In the genomic region with DNA sequence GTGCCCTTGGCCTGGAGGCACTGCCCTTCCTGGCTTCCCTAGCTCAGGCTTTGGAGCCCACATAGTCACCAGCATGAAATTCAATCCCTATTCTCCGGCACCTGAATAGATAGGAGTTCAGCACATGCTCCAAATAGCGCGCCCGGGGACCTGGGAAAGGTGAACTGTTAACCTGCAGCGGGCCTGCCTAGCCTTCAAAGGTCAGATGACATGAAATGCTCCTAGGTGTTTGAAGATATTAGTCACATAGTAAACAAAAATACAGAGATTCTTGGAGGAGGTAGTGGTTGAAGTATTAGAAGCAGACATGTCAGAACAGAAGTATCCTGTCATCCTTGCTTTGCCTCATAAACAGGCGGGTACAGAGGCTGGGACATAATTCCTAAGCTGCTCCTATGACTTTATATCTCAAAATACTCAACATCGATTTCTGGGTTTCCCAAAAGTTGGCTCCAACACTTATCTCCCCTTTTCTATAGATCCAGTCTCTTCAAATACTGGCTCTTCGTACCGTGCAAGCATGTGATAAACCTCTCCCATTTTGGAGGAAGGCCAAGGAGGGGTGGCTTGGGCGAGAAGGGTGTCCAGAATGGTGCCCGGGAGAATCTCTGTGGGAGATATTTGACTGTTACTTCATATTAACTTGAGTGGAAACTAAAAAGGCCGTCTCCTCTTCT, we compare ENCODE assay signal across 23 cellular contexts.
DNase-seq lines count a peak whose midpoint lies in the region; ATAC-seq and TF ChIP-seq lines count a peak whose summit lies in the region.
"Had no signal": no experiment of that assay in that cellular context is flagged by ENCODE, and none has a peak within 500 bp of the region (broad histone marks: within the 10 kb centered on the region; RNA-seq: fewer than 3 reads in every experiment).

No MANE protein-coding gene starts in this region.

- no peaks in the 10 kb centered on the region for H3K36me3 Mint-ChIP-seq in Calu3 (ENCODE audit: insufficient read depth, unreplicated experiment)
- H3K36me3 Mint-ChIP-seq: WTC11 had no signal

- no peak overlapping the region for H3K27ac Mint-ChIP-seq in Calu3 (ENCODE audit: unreplicated experiment)
- H3K27ac Mint-ChIP-seq: progenitor cell of endocrine pancreas, WTC11 had no signal

- TF ChIP-seq CTCF in Calu3 (IDR thresholded peaks at IDR 0.05; ENCODE audit: unreplicated experiment) (no peak), choroid plexus epithelial cell (conservative IDR thresholded peaks at IDR 0.05; ENCODE audit: low read depth, low read length) (no peak), osteoblast (IDR thresholded peaks at IDR 0.05; ENCODE audit: extremely low read depth, low read depth, low read length) (no peak), adrenal gland (IDR thresholded peaks at IDR 0.05) (no peak)

- WGBS in adrenal gland, 4 donors: 83 to 90% (median 88%) methylated on average over 11 to 12 of the region's 12 CpGs

- intact Hi-C loops in Calu3 (cut with micrococcal nuclease; ENCODE audit: unreplicated experiment) (no loop called here), adrenal gland (cut with DNase I) (no loop called here)

- H3K4me3 ChIP-seq in choroid plexus epithelial cell (ENCODE audit: low read depth, low read length) (no peak overlapping the region), osteoblast (ENCODE audit: insufficient read depth, low read length) (no peak overlapping the region), adrenal gland (no peak overlapping the region)
- H3K4me3 ChIP-seq: body of pancreas, coronary artery, mucosa of descending colon, vagina had no signal

- no peaks in the 10 kb centered on the region for H4K20me1 ChIP-seq in osteoblast (ENCODE audit: insufficient read depth, low read length)

- H3K27ac ChIP-seq in osteoblast (ENCODE audit: low read depth, low read length): no peak overlapping the region
- H3K27ac ChIP-seq in adrenal gland: no peak overlapping the region
- H3K27ac ChIP-seq: body of pancreas, coronary artery, vagina had no signal

- H3K36me3 ChIP-seq in osteoblast (ENCODE audit: insufficient read depth, low read length) (no peaks in the 10 kb centered on the region), adrenal gland (replicated peaks in 1 of 2) (no peaks in the 10 kb centered on the region)
- H3K36me3 ChIP-seq: vagina had no signal

- H3K9me3 ChIP-seq in osteoblast (ENCODE audit: low read depth, low read length): no peaks in the 10 kb centered on the region
- H3K9me3 ChIP-seq in adrenal gland (replicated peaks in 1 of 3): no peaks in the 10 kb centered on the region
- H3K9me3 ChIP-seq: body of pancreas, mucosa of descending colon, vagina had no signal

- peaks cover 25% of the 10 kb centered on the region for H3K4me1 Mint-ChIP-seq in Calu3 (ENCODE audit: low read depth, unreplicated experiment)

- no peak overlapping the region for H3K4me3 Mint-ChIP-seq in Calu3 (ENCODE audit: low read depth, unreplicated experiment)
- H3K4me3 Mint-ChIP-seq: WTC11 had no signal

- H3K79me2 ChIP-seq in osteoblast (ENCODE audit: insufficient read depth, low read length): no peaks in the 10 kb centered on the region

- no peaks in the 10 kb centered on the region for H3K9me3 Mint-ChIP-seq in Calu3 (ENCODE audit: low read depth, unreplicated experiment)

- CTCF ChIA-PET in Calu3 (lab: Charles Lee): no interaction called here

- no TSS peak for BruUV-seq in Calu3 (replicated peaks; lab: Mats Ljungman, UMichigan)

- peak overlapping the region; percentile 31 for H2AFZ ChIP-seq in osteoblast (ENCODE audit: low read length)

- DNase-seq in Calu3 (peak; percentile 17), M059J (ENCODE audit: low read depth) (peak; percentile 10), choroid plexus epithelial cell (ENCODE audit: low read depth) (peak; percentile 32), osteoblast (ENCODE audit: insufficient read length, low spot score, missing footprints) (no peak), NCI-H2227 treated with DMSO at 0.1 percent for 48 hours (lab: John Stamatoyannopoulos, UW) (no peak), adrenal gland (no peak)
- no peak for DNase-seq in stimulated activated naive CD8-positive, alpha-beta T cell treated with anti-CD3 and anti-CD28 coated beads, Interleukin-15, Interleukin-2, amounts not matched to agents 100 U/mL and 50 U/mL, for 24 hours
- DNase-seq: activated CD4-positive, alpha-beta T cell treated with anti-CD3 and anti-CD28 coated beads, Interleukin-2, amount 50 U/mL, for 48 hours; activated effector memory CD4-positive, alpha-beta T cell treated with Interleukin-2 at 50 U/mL for 16 hours; body of pancreas; DMS79 treated with DMSO at 0.1 percent for 48 hours; head of caudate nucleus; mucosa of descending colon; NCI-H1048; NCI-H1930; NCI-H510A treated with DMSO at 0.1 percent for 48 hours; stimulated activated CD4-positive, alpha-beta T cell treated with anti-CD3 and anti-CD28 coated beads, Interleukin-1b, Interleukin-23, amount 100 ng/mL, for 48 hours; T-helper 9 cell had no signal

- H3K4me1 ChIP-seq in osteoblast (ENCODE audit: insufficient read depth, low read length) (peaks cover 20% of the 10 kb centered on the region), adrenal gland (replicated peaks in 1 of 2) (no peaks in the 10 kb centered on the region)
- H3K4me1 ChIP-seq: body of pancreas had no signal

- TF ChIP-seq POLR2A in adrenal gland (IDR thresholded peaks at IDR 0.05): no peak

- ATAC-seq in activated CD4-positive, CD25-positive, alpha-beta regulatory T cell treated with anti-CD3 and anti-CD28 coated beads, Interleukin-2, amount 50 U/mL, for 24 hours: no peak
- no peak for ATAC-seq in stimulated activated naive CD8-positive, alpha-beta T cell treated with anti-CD3 and anti-CD28 coated beads, Interleukin-15, Interleukin-2, amounts not matched to agents 100 U/mL and 50 U/mL, for 24 hours
- ATAC-seq: body of pancreas, mucosa of descending colon, WTC11 had no signal

- no peak overlapping the region for H3K4me2 ChIP-seq in osteoblast (ENCODE audit: insufficient read depth, low read length)

- no peaks in the 10 kb centered on the region for H3K27me3 ChIP-seq in osteoblast (ENCODE audit: insufficient read depth, low read length)
- no peaks in the 10 kb centered on the region for H3K27me3 ChIP-seq in adrenal gland
- H3K27me3 ChIP-seq: body of pancreas, vagina had no signal

- no peaks in the 10 kb centered on the region for H3K27me3 Mint-ChIP-seq in Calu3 (ENCODE audit: unreplicated experiment)

Comparison
In these comparisons a context has a peak if more than half of its experiments do, and no peak if none do; other contexts are left out.
1. DNase-seq: peak in Calu3 (single experiment), M059J (single experiment) and choroid plexus epithelial cell (single experiment); none in osteoblast (single experiment), NCI-H2227 treated with DMSO at 0.1 percent for 48 hours (single experiment), stimulated activated naive CD8-positive, alpha-beta T cell treated with anti-CD3 and anti-CD28 coated beads, Interleukin-15, Interleukin-2, amounts not matched to agents 100 U/mL and 50 U/mL, for 24 hours (single experiment) and adrenal gland (0 of 7).